Comparison of ENCODE assay signal across 8 cellular contexts in genomic region chr2:65432227-65433190, GRCh38. TPM values are rescaled to one million over a fixed set of nuclear protein-coding genes. Genes with fewer than 3 reads are reported as not detected.
A peak's percentile ranks its signal among the peaks of the same experiment; 100 is the strongest.
DNase-seq lines count a peak whose midpoint lies in the region; ATAC-seq and TF ChIP-seq lines count a peak whose summit lies in the region.

A gene with protein sequence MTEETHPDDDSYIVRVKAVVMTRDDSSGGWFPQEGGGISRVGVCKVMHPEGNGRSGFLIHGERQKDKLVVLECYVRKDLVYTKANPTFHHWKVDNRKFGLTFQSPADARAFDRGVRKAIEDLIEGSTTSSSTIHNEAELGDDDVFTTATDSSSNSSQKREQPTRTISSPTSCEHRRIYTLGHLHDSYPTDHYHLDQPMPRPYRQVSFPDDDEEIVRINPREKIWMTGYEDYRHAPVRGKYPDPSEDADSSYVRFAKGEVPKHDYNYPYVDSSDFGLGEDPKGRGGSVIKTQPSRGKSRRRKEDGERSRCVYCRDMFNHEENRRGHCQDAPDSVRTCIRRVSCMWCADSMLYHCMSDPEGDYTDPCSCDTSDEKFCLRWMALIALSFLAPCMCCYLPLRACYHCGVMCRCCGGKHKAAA (minus strand): TSS chr2:65432599. CDS start chr2:65431987, 612 bp downstream.

- H3K36me3 ChIP-seq in MG63: peaks cover 15% of the 10 kb centered on the region

- H3K27me3 Mint-ChIP-seq in neural crest cell (ENCODE audit: low read depth): no peaks in the 10 kb centered on the region

- peak within 1 kb of the TSS; percentile 97 for H3K4me3 Mint-ChIP-seq in neural crest cell

- peak within 1 kb of the TSS; percentile 98 for H3K27ac Mint-ChIP-seq in neural crest cell (ENCODE audit: unreplicated experiment)

- peak within 1 kb of the TSS; percentile 78 for H3K27ac ChIP-seq in foreskin keratinocyte
- H3K27ac ChIP-seq in substantia nigra (ENCODE audit: low read depth, low read length, poor library complexity, severe bottlenecking): peak within 1 kb of the TSS; percentile 89

- ATAC-seq in GM21825 (IDR thresholded peaks at IDR 0.05; ENCODE audit: unreplicated experiment) (peak; percentile 28), foreskin keratinocyte (peak; percentile 61)

- no peaks in the 10 kb centered on the region for H3K9me3 ChIP-seq in MG63

- TF ChIP-seq CTCF in foreskin keratinocyte (conservative IDR thresholded peaks at IDR 0.05) (peak; percentile 19), neural crest cell (conservative IDR thresholded peaks at IDR 0.05) (peak; percentile 18)

- peaks cover 62% of the 10 kb centered on the region for H3K4me1 Mint-ChIP-seq in neural crest cell

- peak; percentile 98 for DNase-seq in DMS 273 (lab: John Stamatoyannopoulos, UW; ENCODE audit: unreplicated experiment)
- DNase-seq in MG63: peak; percentile 91
- DNase-seq in SHP77 treated with DMSO at 0.1 percent for 48 hours (lab: John Stamatoyannopoulos, UW): peak; percentile 81
- DNase-seq in activated naive CD4-positive, alpha-beta T cell treated with Interleukin-2 at 50 U/mL for 16 hours: peak; percentile 74
- peak; percentile 93 to 96 for DNase-seq in foreskin keratinocyte
- DNase-seq in neural crest cell (ENCODE audit: low read depth, low spot score): peak; percentile 82
- peak; percentile 36 to 97 (median 81) for DNase-seq in substantia nigra (lab: John Stamatoyannopoulos, UW)

- no peaks in the 10 kb centered on the region for H3K36me3 Mint-ChIP-seq in neural crest cell (ENCODE audit: low read depth)

- no peaks in the 10 kb centered on the region for H3K9me3 Mint-ChIP-seq in neural crest cell

- H3K4me1 ChIP-seq in foreskin keratinocyte: peaks cover 18% of the 10 kb centered on the region

- no peaks in the 10 kb centered on the region for H3K27me3 ChIP-seq in MG63
- H3K27me3 ChIP-seq in foreskin keratinocyte: no peaks in the 10 kb centered on the region

- H3K4me3 ChIP-seq in MG63: peak within 1 kb of the TSS; percentile 96

RNA-seq across cellular contexts. Expression of the gene that starts here (rescaled TPM):
- 1.7 and 3.8 TPM in 2 replicates for total RNA-seq in MG63 (2014; rRNA removed; shearing (Covaris generic); ENCODE audit: low replicate concordance)
- total RNA-seq in foreskin keratinocyte (29.0 and 32.0 TPM in 2 replicates), neural crest cell (55.4 and 55.8 TPM in 2 replicates)
- 14.0 and 16.6 TPM in 2 replicates for polyA plus RNA-seq in foreskin keratinocyte

Comparison
In these comparisons a context has a peak if more than half of its experiments do, and no peak if none do; other contexts are left out.
1. Peak in every context shown above with its lines: DNase-seq, ATAC-seq, H3K4me3 ChIP-seq and H3K27ac ChIP-seq.